Comparison of ENCODE assay signal across 1 cellular context in the genomic region with DNA sequence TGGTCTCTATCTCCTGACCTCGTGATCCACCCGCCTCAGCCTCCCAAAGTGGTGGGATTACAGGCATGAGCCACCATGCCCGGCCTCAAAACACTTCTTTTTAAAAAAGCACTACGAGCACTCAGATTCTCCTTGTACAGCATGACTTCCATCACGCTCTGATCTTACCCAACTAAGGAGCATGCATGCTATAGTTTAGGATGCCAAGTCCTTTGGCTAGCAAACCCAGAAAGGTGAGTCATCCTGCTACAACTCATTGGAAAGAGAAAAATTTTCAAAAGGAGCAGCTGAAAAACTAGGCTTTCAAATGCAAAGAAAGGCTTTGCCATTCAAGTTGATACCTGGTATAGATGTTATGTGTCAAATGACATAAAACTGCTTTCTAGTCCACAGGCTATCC.
TF ChIP-seq lines count a peak whose summit lies in the region.

No MANE protein-coding gene starts in this region.

TF ChIP-seq in SK-N-SH, 30 proteins besides CTCF, POLR2A, EP300 and RAD21 (continued from another document):
- TF ChIP-seq, protein P1, sequence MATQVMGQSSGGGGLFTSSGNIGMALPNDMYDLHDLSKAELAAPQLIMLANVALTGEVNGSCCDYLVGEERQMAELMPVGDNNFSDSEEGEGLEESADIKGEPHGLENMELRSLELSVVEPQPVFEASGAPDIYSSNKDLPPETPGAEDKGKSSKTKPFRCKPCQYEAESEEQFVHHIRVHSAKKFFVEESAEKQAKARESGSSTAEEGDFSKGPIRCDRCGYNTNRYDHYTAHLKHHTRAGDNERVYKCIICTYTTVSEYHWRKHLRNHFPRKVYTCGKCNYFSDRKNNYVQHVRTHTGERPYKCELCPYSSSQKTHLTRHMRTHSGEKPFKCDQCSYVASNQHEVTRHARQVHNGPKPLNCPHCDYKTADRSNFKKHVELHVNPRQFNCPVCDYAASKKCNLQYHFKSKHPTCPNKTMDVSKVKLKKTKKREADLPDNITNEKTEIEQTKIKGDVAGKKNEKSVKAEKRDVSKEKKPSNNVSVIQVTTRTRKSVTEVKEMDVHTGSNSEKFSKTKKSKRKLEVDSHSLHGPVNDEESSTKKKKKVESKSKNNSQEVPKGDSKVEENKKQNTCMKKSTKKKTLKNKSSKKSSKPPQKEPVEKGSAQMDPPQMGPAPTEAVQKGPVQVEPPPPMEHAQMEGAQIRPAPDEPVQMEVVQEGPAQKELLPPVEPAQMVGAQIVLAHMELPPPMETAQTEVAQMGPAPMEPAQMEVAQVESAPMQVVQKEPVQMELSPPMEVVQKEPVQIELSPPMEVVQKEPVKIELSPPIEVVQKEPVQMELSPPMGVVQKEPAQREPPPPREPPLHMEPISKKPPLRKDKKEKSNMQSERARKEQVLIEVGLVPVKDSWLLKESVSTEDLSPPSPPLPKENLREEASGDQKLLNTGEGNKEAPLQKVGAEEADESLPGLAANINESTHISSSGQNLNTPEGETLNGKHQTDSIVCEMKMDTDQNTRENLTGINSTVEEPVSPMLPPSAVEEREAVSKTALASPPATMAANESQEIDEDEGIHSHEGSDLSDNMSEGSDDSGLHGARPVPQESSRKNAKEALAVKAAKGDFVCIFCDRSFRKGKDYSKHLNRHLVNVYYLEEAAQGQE (IDR thresholded peaks at IDR 0.05; ENCODE audit: low read depth, low read length), result no peak
- peak; percentile 81 for TF ChIP-seq JUND (IDR thresholded peaks at IDR 0.05)
- TF ChIP-seq, protein P2, sequence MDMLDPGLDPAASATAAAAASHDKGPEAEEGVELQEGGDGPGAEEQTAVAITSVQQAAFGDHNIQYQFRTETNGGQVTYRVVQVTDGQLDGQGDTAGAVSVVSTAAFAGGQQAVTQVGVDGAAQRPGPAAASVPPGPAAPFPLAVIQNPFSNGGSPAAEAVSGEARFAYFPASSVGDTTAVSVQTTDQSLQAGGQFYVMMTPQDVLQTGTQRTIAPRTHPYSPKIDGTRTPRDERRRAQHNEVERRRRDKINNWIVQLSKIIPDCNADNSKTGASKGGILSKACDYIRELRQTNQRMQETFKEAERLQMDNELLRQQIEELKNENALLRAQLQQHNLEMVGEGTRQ (IDR thresholded peaks at IDR 0.05; ENCODE audit: borderline replicate concordance, low read depth, low read length), result no peak
- TF ChIP-seq YY1 (IDR thresholded peaks at IDR 0.05; ENCODE audit: low read depth), result no peak
- no peak for TF ChIP-seq FOXJ3 (CRISPR knock-in tag; IDR thresholded peaks at IDR 0.05)
- TF ChIP-seq RFX5 (IDR thresholded peaks at IDR 0.05; ENCODE audit: low read length), result no peak
- TF ChIP-seq MXI1 (IDR thresholded peaks at IDR 0.05; ENCODE audit: low read depth, low read length), result no peak
- no peak for TF ChIP-seq CHD2 (IDR thresholded peaks at IDR 0.05; ENCODE audit: low read length, partially characterized antibody)
- no peak for TF ChIP-seq ZBTB33 (IDR thresholded peaks at IDR 0.05; ENCODE audit: borderline replicate concordance, low read depth)
- TF ChIP-seq MEF2A (IDR thresholded peaks at IDR 0.05; ENCODE audit: borderline replicate concordance, low read depth), result no peak
- no peak for TF ChIP-seq FOXM1 (IDR thresholded peaks at IDR 0.05; ENCODE audit: low read depth)
- no peak for TF ChIP-seq SMC3 (IDR thresholded peaks at IDR 0.05; ENCODE audit: low read depth, low read length)
- TF ChIP-seq, protein P3, sequence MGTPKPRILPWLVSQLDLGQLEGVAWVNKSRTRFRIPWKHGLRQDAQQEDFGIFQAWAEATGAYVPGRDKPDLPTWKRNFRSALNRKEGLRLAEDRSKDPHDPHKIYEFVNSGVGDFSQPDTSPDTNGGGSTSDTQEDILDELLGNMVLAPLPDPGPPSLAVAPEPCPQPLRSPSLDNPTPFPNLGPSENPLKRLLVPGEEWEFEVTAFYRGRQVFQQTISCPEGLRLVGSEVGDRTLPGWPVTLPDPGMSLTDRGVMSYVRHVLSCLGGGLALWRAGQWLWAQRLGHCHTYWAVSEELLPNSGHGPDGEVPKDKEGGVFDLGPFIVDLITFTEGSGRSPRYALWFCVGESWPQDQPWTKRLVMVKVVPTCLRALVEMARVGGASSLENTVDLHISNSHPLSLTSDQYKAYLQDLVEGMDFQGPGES (IDR thresholded peaks at IDR 0.05; ENCODE audit: low read depth, low read length), result no peak
- TF ChIP-seq, protein P4, sequence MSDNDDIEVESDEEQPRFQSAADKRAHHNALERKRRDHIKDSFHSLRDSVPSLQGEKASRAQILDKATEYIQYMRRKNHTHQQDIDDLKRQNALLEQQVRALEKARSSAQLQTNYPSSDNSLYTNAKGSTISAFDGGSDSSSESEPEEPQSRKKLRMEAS (IDR thresholded peaks at IDR 0.05; ENCODE audit: low read depth), result peak; percentile 89
- TF ChIP-seq TAF1 (IDR thresholded peaks at IDR 0.05; ENCODE audit: borderline replicate concordance, low read depth, low read length), result no peak
- no peak for TF ChIP-seq SIN3A (IDR thresholded peaks at IDR 0.05; ENCODE audit: borderline replicate concordance, low read depth, low read length)
- peak; percentile 91 for TF ChIP-seq FOSL2 (IDR thresholded peaks at IDR 0.05; ENCODE audit: borderline replicate concordance, low read depth)
- TF ChIP-seq, protein P5, sequence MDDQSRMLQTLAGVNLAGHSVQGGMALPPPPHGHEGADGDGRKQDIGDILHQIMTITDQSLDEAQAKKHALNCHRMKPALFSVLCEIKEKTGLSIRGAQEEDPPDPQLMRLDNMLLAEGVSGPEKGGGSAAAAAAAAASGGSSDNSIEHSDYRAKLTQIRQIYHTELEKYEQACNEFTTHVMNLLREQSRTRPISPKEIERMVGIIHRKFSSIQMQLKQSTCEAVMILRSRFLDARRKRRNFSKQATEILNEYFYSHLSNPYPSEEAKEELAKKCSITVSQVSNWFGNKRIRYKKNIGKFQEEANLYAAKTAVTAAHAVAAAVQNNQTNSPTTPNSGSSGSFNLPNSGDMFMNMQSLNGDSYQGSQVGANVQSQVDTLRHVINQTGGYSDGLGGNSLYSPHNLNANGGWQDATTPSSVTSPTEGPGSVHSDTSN (IDR thresholded peaks at IDR 0.05), result no peak
- TF ChIP-seq NFIC (IDR thresholded peaks at IDR 0.05; ENCODE audit: borderline replicate concordance), result peak; percentile 92
- no peak for TF ChIP-seq TEAD4 (IDR thresholded peaks at IDR 0.05; ENCODE audit: borderline replicate concordance, insufficient read depth)
- no peak for TF ChIP-seq USF1 (IDR thresholded peaks at IDR 0.05; ENCODE audit: borderline replicate concordance, low read depth)
- TF ChIP-seq TCF12 (IDR thresholded peaks at IDR 0.05), result peak; percentile 61
- TF ChIP-seq NRF1 (IDR thresholded peaks at IDR 0.05; ENCODE audit: low read depth, low read length), result no peak
- TF ChIP-seq GATA2 (CRISPR knock-in tag; IDR thresholded peaks at IDR 0.05), result no peak
- no peak for TF ChIP-seq RXRA (IDR thresholded peaks at IDR 0.05; ENCODE audit: borderline replicate concordance, low read depth)
